30 cellular contexts compared by ENCODE assay signal in the genomic region with DNA sequence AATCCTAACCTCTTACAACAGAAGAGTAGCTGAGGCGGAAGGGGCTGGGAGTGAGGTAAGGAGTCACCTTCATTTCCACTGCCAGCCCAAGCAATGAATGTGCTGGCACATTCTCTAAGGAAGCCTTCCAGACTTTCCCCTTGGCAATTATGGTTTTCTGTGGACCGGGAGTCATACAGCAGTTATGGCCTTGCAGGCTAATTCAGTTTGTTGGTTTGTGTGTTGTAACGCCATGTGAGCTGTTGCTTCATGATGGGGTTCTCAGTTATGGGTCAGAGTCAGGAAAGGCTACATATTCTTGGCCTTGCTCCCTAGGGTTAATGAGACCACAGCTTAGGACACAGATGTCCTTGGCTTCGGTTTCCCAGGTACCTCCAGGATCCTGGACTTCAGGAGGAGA.
"Had no signal": no experiment of that assay in that cellular context is flagged by ENCODE, and none has a peak within 500 bp of the region (broad histone marks: within the 10 kb centered on the region; RNA-seq: fewer than 3 reads in every experiment).

No MANE protein-coding gene starts in this region.

- H3K27ac ChIP-seq: ascending aorta, cardiac muscle cell, WERI-Rb-1 had no signal

- H3K27me3 ChIP-seq: ascending aorta, cardiac muscle cell had no signal

- H3K4me3 ChIP-seq: ascending aorta, cardiac muscle cell had no signal

- ATAC-seq: activated CD4-positive, alpha-beta T cell treated with anti-CD3 and anti-CD28 coated beads for 36 hours; activated CD4-positive, CD25-positive, alpha-beta regulatory T cell treated with anti-CD3 and anti-CD28 coated beads, Interleukin-2, amount 50 U/mL, for 24 hours; activated CD8-positive, alpha-beta memory T cell treated with anti-CD3 and anti-CD28 coated beads, Interleukin-2, amount 10 ng/mL, durations not matched to agents 7 days and 5 days; activated CD8-positive, alpha-beta T cell treated with anti-CD3 and anti-CD28 coated beads, Interleukin-2, amount 10 ng/mL, durations not matched to agents 7 days and 5 days; activated naive CD8-positive, alpha-beta T cell treated with anti-CD3 and anti-CD28 coated beads, Interleukin-2, amount 50 U/mL, for 24 hours; WTC11 had no signal

- DNase-seq: activated CD4-positive, alpha-beta memory T cell treated with anti-CD3 and anti-CD28 coated beads, Interleukin-2, amount 10 ng/mL, durations not matched to agents 7 days and 5 days; activated CD4-positive, alpha-beta T cell treated with anti-CD3 and anti-CD28 coated beads for 1 hour; activated CD4-positive, alpha-beta T cell treated with anti-CD3 and anti-CD28 coated beads for 36 hours; activated CD4-positive, alpha-beta T cell treated with anti-CD3 and anti-CD28 coated beads for 48 hours; activated CD4-positive, alpha-beta T cell treated with anti-CD3 and anti-CD28 coated beads, Interleukin-2, amount 10 ng/mL, durations not matched to agents 7 days and 5 days; activated CD4-positive, alpha-beta T cell treated with anti-CD3 and anti-CD28 coated beads, Interleukin-2, amount 50 U/mL, for 48 hours; activated CD4-positive, CD25-positive, alpha-beta regulatory T cell; activated CD8-positive, alpha-beta memory T cell treated with anti-CD3 and anti-CD28 coated beads for 24 hours; activated CD8-positive, alpha-beta memory T cell treated with anti-CD3 and anti-CD28 coated beads, Interleukin-2, amount 10 ng/mL, durations not matched to agents 7 days and 5 days; activated CD8-positive, alpha-beta memory T cell treated with anti-CD3 and anti-CD28 coated beads, Interleukin-2, amount 50 U/mL, for 48 hours; activated CD8-positive, alpha-beta T cell treated with anti-CD3 and anti-CD28 coated beads, Interleukin-2, amount 10 ng/mL, durations not matched to agents 7 days and 5 days; activated gamma-delta T cell; activated naive CD4-positive, alpha-beta T cell treated with anti-CD3 and anti-CD28 coated beads, Interleukin-2, amount 10 ng/mL, durations not matched to agents 7 days and 5 days; activated naive CD4-positive, alpha-beta T cell treated with Interleukin-2 at 50 U/mL for 16 hours; activated naive CD8-positive, alpha-beta T cell treated with anti-CD3 and anti-CD28 coated beads, Interleukin-2, amount 10 ng/mL, durations not matched to agents 7 days and 5 days; activated naive CD8-positive, alpha-beta T cell treated with anti-CD3 and anti-CD28 coated beads, Interleukin-2, amount 50 U/mL, for 24 hours; activated T-cell treated with anti-CD3 and anti-CD28 coated beads, Interleukin-2, amount 50 U/mL, for 24 hours; activated T-cell treated with anti-CD3 and anti-CD28 coated beads, Interleukin-2, amount 50 U/mL, for 48 hours; amygdala; anterior cingulate cortex; caudate nucleus; cerebellar nuclear complex; T-helper 1 cell; T-helper 2 cell; T-helper 9 cell; WERI-Rb-1 had no signal

- H3K36me3 ChIP-seq: ascending aorta, cardiac muscle cell, WERI-Rb-1 had no signal

- H3K4me1 ChIP-seq: ascending aorta had no signal

- H3K9me3 ChIP-seq: ascending aorta had no signal
